In genomic region chr9:88754452-88754851, GRCh38 we compare ENCODE assay signal across 26 cellular contexts.
DNase-seq lines count a peak whose midpoint lies in the region; ATAC-seq, FAIRE-seq and TF ChIP-seq lines count a peak whose summit lies in the region.
"Had no signal": no experiment of that assay in that cellular context is flagged by ENCODE, and none has a peak within 500 bp of the region (broad histone marks: within the 10 kb centered on the region; RNA-seq: fewer than 3 reads in every experiment).

No MANE protein-coding gene starts in this region.

- intact Hi-C loops in left ventricle myocardium inferior (cut with micrococcal nuclease): no loop called here
- intact Hi-C loops in right cardiac atrium (cut with DNase I): no loop called here
- intact Hi-C loops in kidney (cut with DNase I): no loop called here
- intact Hi-C loops in sciatic nerve (cut with DNase I): no loop called here

- FAIRE-seq in kidney (lab: Jason Lieb, UNC): no peak
- FAIRE-seq: A204.1, G401.6, GM12878, HepG2, K562 had no signal

- H3K9ac ChIP-seq in kidney (ENCODE audit: low read length in 2 of 2): no peak overlapping the region
- H3K9ac ChIP-seq: GM23248 had no signal

- H3K27me3 ChIP-seq in left ventricle myocardium inferior (ENCODE audit: low read depth): no peaks in the 10 kb centered on the region
- H3K27me3 ChIP-seq in right cardiac atrium (ENCODE audit: control insufficient read depth, insufficient read depth): no peaks in the 10 kb centered on the region
- no peaks in the 10 kb centered on the region for H3K27me3 ChIP-seq in SJCRH30
- H3K27me3 ChIP-seq: SJSA1 had no signal

- H3K27ac ChIP-seq in left ventricle myocardium inferior (replicated peaks): peak overlapping the region; percentile 79
- H3K27ac ChIP-seq in right cardiac atrium (ENCODE audit: low read length): no peak overlapping the region
- H3K27ac ChIP-seq in kidney (ENCODE audit: low read depth in 2 of 2, low read length in 2 of 2): no peak overlapping the region
- no peak overlapping the region for H3K27ac ChIP-seq in SJCRH30
- H3K27ac ChIP-seq: GM23248, SJSA1 had no signal

- peaks cover 33% of the 10 kb centered on the region for H3K4me1 ChIP-seq in left ventricle myocardium inferior
- H3K4me1 ChIP-seq in right cardiac atrium (ENCODE audit: control insufficient read depth, insufficient read depth, low read length): peaks cover under 1% of the 10 kb centered on the region
- H3K4me1 ChIP-seq in kidney (ENCODE audit: control insufficient read depth in 1 of 2, insufficient read depth in 1 of 2, low read depth in 1 of 2, low read length in 2 of 2): no peaks in the 10 kb centered on the region
- no peaks in the 10 kb centered on the region for H3K4me1 ChIP-seq in SJCRH30
- H3K4me1 ChIP-seq: Caco-2, SJSA1 had no signal

- H3K36me3 ChIP-seq in left ventricle myocardium inferior (no peaks in the 10 kb centered on the region), kidney (ENCODE audit: control insufficient read depth in 1 of 2, insufficient read depth in 2 of 2, low read length in 2 of 2) (no peaks in the 10 kb centered on the region), SJCRH30 (no peaks in the 10 kb centered on the region)
- H3K36me3 ChIP-seq: SJSA1 had no signal

- TF ChIP-seq CTCF in left ventricle myocardium inferior (IDR thresholded peaks at IDR 0.05; ENCODE audit: borderline replicate concordance) (no peak), kidney (IDR thresholded peaks at IDR 0.05; ENCODE audit: borderline replicate concordance, extremely low read depth, insufficient read depth) (no peak)

- 86% methylated on average over 13 of the region's 13 CpGs for WGBS in right cardiac atrium

- ATAC-seq in right cardiac atrium (no peak), sciatic nerve (peak; percentile 8)
- ATAC-seq: CD8-positive, alpha-beta T cell; GM12878; HepG2; K562; PC-3 had no signal

- no peak for DNase-seq in left ventricle myocardium inferior
- DNase-seq in right cardiac atrium: no peak
- peak; percentile 45 for DNase-seq in kidney
- DNase-seq in sciatic nerve (ENCODE audit: low spot score): no peak
- no peak for DNase-seq in NCI-H2081 treated with DMSO at 0.1 percent for 48 hours (lab: John Stamatoyannopoulos, UW)
- DNase-seq in superior temporal gyrus (ENCODE audit: extremely low spot score): no peak
- DNase-seq in SJCRH30: no peak
- DNase-seq: C1 segment of cervical spinal cord; Caco-2; CD8-positive, alpha-beta T cell; GM23248; H7; Kasumi-1; NCI-H1092 treated with DMSO at 0.1 percent for 48 hours; NCI-H1436; NCI-H1930; NCI-H446 treated with DMSO at 0.1 percent for 48 hours; NCI-H526; NK-92 treated with Interleukin-12 subunit alpha and Interleukin-12 subunit beta, amount 100 ng/mL, for 24 hours; PC-3 had no signal

- H3K9me3 ChIP-seq in left ventricle myocardium inferior (replicated peaks) (peaks cover 6% of the 10 kb centered on the region), right cardiac atrium (ENCODE audit: control insufficient read depth, low read length) (no peaks in the 10 kb centered on the region), kidney (ENCODE audit: control insufficient read depth in 1 of 2, low read length in 2 of 2) (no peaks in the 10 kb centered on the region), SJCRH30 (replicated peaks) (no peaks in the 10 kb centered on the region; the same call in 1 of the 2 replicates)
- H3K9me3 ChIP-seq: Caco-2, SJSA1 had no signal

- no peak overlapping the region for H3K4me3 ChIP-seq in left ventricle myocardium inferior
- no peak overlapping the region for H3K4me3 ChIP-seq in right cardiac atrium (ENCODE audit: low read length)
- H3K4me3 ChIP-seq in kidney (ENCODE audit: low read length in 2 of 2): no peak overlapping the region
- H3K4me3 ChIP-seq in SJCRH30: no peak overlapping the region
- H3K4me3 ChIP-seq: GM12878, GM23248, K562, SJSA1 had no signal
